Comparison of ENCODE assay signal across 8 cellular contexts in the genomic region with DNA sequence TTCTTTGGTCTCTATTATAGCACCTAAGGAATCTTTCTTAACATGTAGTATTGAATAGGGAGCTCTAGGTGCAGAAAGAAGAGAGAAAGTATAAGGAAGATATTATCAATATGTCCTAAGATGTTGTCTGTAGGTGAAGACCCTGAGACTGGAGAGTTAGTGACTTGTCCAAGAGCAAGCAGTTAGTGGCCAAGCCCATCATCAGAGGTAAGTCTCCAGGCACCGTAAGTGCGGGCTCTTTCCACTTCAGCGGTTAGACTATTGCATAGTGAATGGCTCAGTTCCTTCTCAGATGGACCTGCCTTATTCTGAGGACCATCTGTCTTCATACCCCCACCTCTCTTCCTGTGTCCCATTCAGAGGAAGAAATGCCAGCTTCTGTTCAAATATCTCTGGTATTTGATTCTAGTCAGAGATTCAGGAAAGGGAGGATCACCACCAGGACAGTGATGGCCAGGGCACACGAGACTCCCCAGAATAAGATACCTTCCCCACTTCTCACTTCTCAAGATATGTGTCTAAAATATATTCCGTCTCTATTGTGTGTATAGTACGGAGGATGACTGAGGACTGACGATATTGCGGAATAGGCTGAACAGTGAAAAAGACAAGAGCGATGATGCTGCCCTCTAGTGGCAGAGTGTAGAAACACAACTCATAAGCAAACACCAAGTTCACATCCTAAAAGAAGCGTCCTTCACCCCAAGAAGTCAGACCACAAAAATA. TPM values are rescaled to one million over a fixed set of nuclear protein-coding genes. Genes with fewer than 3 reads are reported as not detected.
A peak's percentile ranks its signal among the peaks of the same experiment; 100 is the strongest.
DNase-seq lines count a peak whose midpoint lies in the region; ATAC-seq and TF ChIP-seq lines count a peak whose summit lies in the region.

No MANE protein-coding gene starts in this region.

- peak overlapping the region in 2 of 3 donors; percentile 1 to 37 for H3K4me3 Mint-ChIP-seq in T-cell

- H4K20me1 ChIP-seq in hepatocyte (ENCODE audit: insufficient read depth, poor library complexity, severe bottlenecking), result no peaks in the 10 kb centered on the region

- no peak overlapping the region for H3K27ac Mint-ChIP-seq in T-cell

- no peak overlapping the region for H3K27ac ChIP-seq in hepatocyte

- H3K4me1 ChIP-seq in hepatocyte (ENCODE audit: insufficient read depth) (peaks cover 6% of the 10 kb centered on the region), skeletal muscle satellite cell (ENCODE audit: control insufficient read depth, insufficient read depth, low read length) (peaks cover 2% of the 10 kb centered on the region)

- no peaks in the 10 kb centered on the region for H3K9me2 ChIP-seq in hepatocyte (replicated peaks; ENCODE audit: insufficient read depth)

- H3K79me2 ChIP-seq in hepatocyte, result no peaks in the 10 kb centered on the region

- ATAC-seq in HG02763 (IDR thresholded peaks at IDR 0.05; ENCODE audit: unreplicated experiment), result peak; percentile 74
- peak; percentile 80 to 86 (median 82) for ATAC-seq in T-cell (replicated peaks in 1 of 4)

- WGBS in hepatocyte (ENCODE audit: low lambda C conversion rate, missing lambda C conversion rate), result 31% methylated on average over 10 of the region's 10 CpGs

- H3K4me3 ChIP-seq in astrocyte of the cerebellum (ENCODE audit: low read depth, low read length), result peak overlapping the region; percentile 4
- H3K4me3 ChIP-seq in hepatocyte, result no peak overlapping the region
- peak overlapping the region; percentile 47 for H3K4me3 ChIP-seq in skeletal muscle satellite cell (ENCODE audit: low read length)

- no peaks in the 10 kb centered on the region for H3K36me3 Mint-ChIP-seq in T-cell

- peak; percentile 81 for TF ChIP-seq CTCF in astrocyte of the cerebellum (IDR thresholded peaks at IDR 0.05; ENCODE audit: low read depth, low read length, missing control alignments)
- peak; percentile 87 for TF ChIP-seq CTCF in hepatocyte (IDR thresholded peaks at IDR 0.05; ENCODE audit: poor library complexity)

- H3K9me3 Mint-ChIP-seq in T-cell, result no peaks in the 10 kb centered on the region

- H3K27me3 ChIP-seq in hepatocyte (no peaks in the 10 kb centered on the region), skeletal muscle satellite cell (ENCODE audit: control insufficient read depth, insufficient read depth, low read length) (no peaks in the 10 kb centered on the region)

- POLR2A ChIA-PET in T-cell (lab: Charles Lee), result no interaction called here

- H3K36me3 ChIP-seq in hepatocyte (replicated peaks; ENCODE audit: insufficient read depth, low read depth), result no peaks in the 10 kb centered on the region
- H3K36me3 ChIP-seq in skeletal muscle satellite cell (ENCODE audit: insufficient read depth, low read length), result no peaks in the 10 kb centered on the region

- in situ Hi-C loops in astrocyte of the cerebellum (cut with HindIII; ENCODE audit: low sequenced_read_pairs), result no loop called here

- H3K9me3 ChIP-seq in hepatocyte (ENCODE audit: low read depth) (no peaks in the 10 kb centered on the region), skeletal muscle satellite cell (replicated peaks; ENCODE audit: low read length) (no peaks in the 10 kb centered on the region)

- H2AFZ ChIP-seq in hepatocyte, result no peak overlapping the region

- no peaks in the 10 kb centered on the region for H3K27me3 Mint-ChIP-seq in T-cell

- H3K9ac ChIP-seq in skeletal muscle satellite cell (ENCODE audit: low read depth, low read length), result peak overlapping the region; percentile 44

- H3K4me2 ChIP-seq in hepatocyte, result peak overlapping the region; percentile 67
- peak overlapping the region; percentile 83 for H3K4me2 ChIP-seq in skeletal muscle satellite cell (ENCODE audit: low read length)

- CTCF ChIA-PET in T-cell (lab: Charles Lee), result interaction anchor here (0.6 to 1.8 kb wide), 10 partner anchors 11 to 759 kb away, joined by 3 to 10 read pairs (median 4); no protein-coding TSS in a partner anchor

- DNase-seq in SIG-M5 treated with dmso at 0.1 percent for 504 hours (lab: John Stamatoyannopoulos, UW; ENCODE audit: unreplicated experiment), result peak; percentile 86
- DNase-seq in SIG-M5 (lab: John Stamatoyannopoulos, UW), result no peak
- peak; percentile 40 to 85 (median 67) for DNase-seq in NCI-H1417 (lab: John Stamatoyannopoulos, UW)
- DNase-seq in T-cell, result peak in 33 of 34 experiments; percentile 17 to 62 (median 41)
- peak; percentile 64 for DNase-seq in astrocyte of the cerebellum (ENCODE audit: low read depth)
- peak; percentile 83 for DNase-seq in hepatocyte (ENCODE audit: low spot score)

- H3K4me1 Mint-ChIP-seq in T-cell, result peaks cover 3 to 7% (median 5%) of the 10 kb centered on the region in 3 donors

RNA-seq across cellular contexts. Expression of a gene that starts 19.1 kb away (rescaled TPM):
- total RNA-seq in T-cell, result not detected
- 33.3 and 34.1 TPM in 2 replicates for total RNA-seq in hepatocyte
- 2.5 and 4.9 TPM in 2 replicates for polyA plus RNA-seq in hepatocyte
- under 0.01 and 55.5 TPM in 2 replicates for total RNA-seq in skeletal muscle satellite cell (2012; rRNA removed)

Comparison
In these comparisons a context has a peak if more than half of its experiments do, and no peak if none do; other contexts are left out.
1. RNA of a gene that starts 19.1 kb away (total RNA-seq): 33.3 to 34.1 TPM in hepatocyte; not detected in T-cell; every median in the first group is over 10 times any median in the second.